In genomic region chr9:99351647-99352046, GRCh38 we compare ENCODE assay signal across 1 cellular context.
TF ChIP-seq lines count a peak whose summit lies in the region.

No MANE protein-coding gene starts in this region.

TF ChIP-seq in HepG2, 621 proteins besides CTCF, POLR2A, EP300 and RAD21:
- TF ChIP-seq JUNB (CRISPR knock-in tag; IDR thresholded peaks at IDR 0.05; ENCODE audit: borderline replicate concordance) (no peak), ZNF136 (CRISPR knock-in tag; IDR thresholded peaks at IDR 0.05; ENCODE audit: low read depth) (no peak), STAG1 (CRISPR knock-in tag; IDR thresholded peaks at IDR 0.05) (peak; percentile 49; the same call in 1 of the 2 replicates), RXRB (CRISPR knock-in tag; IDR thresholded peaks at IDR 0.05; ENCODE audit: borderline replicate concordance) (no peak)
- TF ChIP-seq, protein P1, sequence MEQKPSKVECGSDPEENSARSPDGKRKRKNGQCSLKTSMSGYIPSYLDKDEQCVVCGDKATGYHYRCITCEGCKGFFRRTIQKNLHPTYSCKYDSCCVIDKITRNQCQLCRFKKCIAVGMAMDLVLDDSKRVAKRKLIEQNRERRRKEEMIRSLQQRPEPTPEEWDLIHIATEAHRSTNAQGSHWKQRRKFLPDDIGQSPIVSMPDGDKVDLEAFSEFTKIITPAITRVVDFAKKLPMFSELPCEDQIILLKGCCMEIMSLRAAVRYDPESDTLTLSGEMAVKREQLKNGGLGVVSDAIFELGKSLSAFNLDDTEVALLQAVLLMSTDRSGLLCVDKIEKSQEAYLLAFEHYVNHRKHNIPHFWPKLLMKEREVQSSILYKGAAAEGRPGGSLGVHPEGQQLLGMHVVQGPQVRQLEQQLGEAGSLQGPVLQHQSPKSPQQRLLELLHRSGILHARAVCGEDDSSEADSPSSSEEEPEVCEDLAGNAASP (CRISPR knock-in tag; IDR thresholded peaks at IDR 0.05; ENCODE audit: borderline replicate concordance), result no peak
